Comparison of ENCODE assay signal across 25 cellular contexts in genomic region chr12:119712721-119713120, GRCh38. TPM values are rescaled to one million over a fixed set of nuclear protein-coding genes. Genes with fewer than 3 reads are reported as not detected.
DNase-seq lines count a peak whose midpoint lies in the region; ATAC-seq, FAIRE-seq and TF ChIP-seq lines count a peak whose summit lies in the region.
"Had no signal": no experiment of that assay in that cellular context is flagged by ENCODE, and none has a peak within 500 bp of the region (broad histone marks: within the 10 kb centered on the region; RNA-seq: fewer than 3 reads in every experiment).

No MANE protein-coding gene starts in this region.

- peaks cover 32% of the 10 kb centered on the region for H3K4me1 Mint-ChIP-seq in nephron progenitor cell
- H3K4me1 Mint-ChIP-seq: CD14-positive monocyte; CD8-positive, alpha-beta memory T cell had no signal

- H3K4me2 ChIP-seq in IMR-90 (ENCODE audit: low read depth, low read length) (no peak overlapping the region), K562 (ENCODE audit: insufficient read depth, low read length) (no peak overlapping the region)

- H2BK5ac ChIP-seq in IMR-90 (ENCODE audit: low read depth, low read length, poor library complexity, severe bottlenecking), result no peak overlapping the region

- CTCF ChIA-PET in IMR-90 (lab: Yijun Ruan, JAX), result no interaction called here
- CTCF ChIA-PET in K562 (lab: Yijun Ruan, JAX; ENCODE audit: low intra/inter-chr PET ratio), result no interaction called here

- H3K9me3 ChIP-seq in IMR-90 (ENCODE audit: control insufficient read depth, insufficient read depth, low read length), result no peaks in the 10 kb centered on the region
- no peaks in the 10 kb centered on the region for H3K9me3 ChIP-seq in K562 (replicated peaks; ENCODE audit: control insufficient read depth, insufficient read depth, low read depth, low read length)
- no peaks in the 10 kb centered on the region for H3K9me3 ChIP-seq in upper lobe of right lung
- H3K9me3 ChIP-seq: BE2C, SJCRH30 had no signal

- no peak overlapping the region for H3K9ac ChIP-seq in IMR-90 (ENCODE audit: low read depth, low read length)
- no peak overlapping the region for H3K9ac ChIP-seq in K562 (ENCODE audit: insufficient read depth in 1 of 2, low read depth in 2 of 2, low read length in 2 of 2)

- no peaks in the 10 kb centered on the region; a peak in 2 of 4 replicates for H3K79me1 ChIP-seq in IMR-90 (ENCODE audit: low read depth in 1 of 2, low read length in 2 of 2)

- no peak for DNase-seq in IMR-90
- no peak for DNase-seq in K562 (ENCODE audit: extremely low read depth in 1 of 4, low spot score in 3 of 4)
- no peak for DNase-seq in nephron progenitor cell
- DNase-seq in upper lobe of right lung, result no peak
- DNase-seq in stimulated activated CD4-positive, alpha-beta T cell treated with anti-CD3 and anti-CD28 coated beads, Interleukin-4, amount 100 ng/mL, for 24 hours, result no peak
- DNase-seq in kidney tubule cell (ENCODE audit: low spot score), result no peak
- no peak for DNase-seq in AG08396 (ENCODE audit: low spot score)
- DNase-seq: BE2C; CD8-positive, alpha-beta memory T cell; DMS 273 treated with DMSO at 0.1 percent for 48 hours; DMS79 treated with DMSO at 0.1 percent for 48 hours; GF-D8; KG1; MM.1S; NCI-H446 treated with DMSO at 0.1 percent for 48 hours; NCI-H526; NCI-H82; NK-92 treated with Interleukin-12 subunit alpha and Interleukin-12 subunit beta, amount 100 ng/mL, for 24 hours; PC-3; SJCRH30 had no signal

- no peak overlapping the region for H2AK9ac ChIP-seq in IMR-90 (replicated peaks; ENCODE audit: low read depth, low read length, poor library complexity)

- 100% methylated on average over 3 of the region's 11 CpGs; no CpG with 5 or more reads in 1 of the 2 experiments for WGBS in IMR-90 (ENCODE audit: extremely low coverage in 2 of 2, insufficient read length in 1 of 2), 2 experiments
- 93% methylated on average over 9 of the region's 11 CpGs for WGBS in K562 (ENCODE audit: insufficient coverage, low coverage, missing lambda C conversion rate)

- H3K56ac ChIP-seq in IMR-90 (ENCODE audit: extremely low read depth, insufficient read depth, low read length), result no peak overlapping the region

- FAIRE-seq in K562 (lab: Jason Lieb, UNC), result no peak
- FAIRE-seq: GM12891, GM19239 had no signal

- TF ChIP-seq EP300 in K562 (IDR thresholded peaks at IDR 0.05; ENCODE audit: low read length), result no peak

- no peak overlapping the region for H4K5ac ChIP-seq in IMR-90 (ENCODE audit: low read depth, low read length)

- no peak overlapping the region for H4K8ac ChIP-seq in IMR-90 (ENCODE audit: low read depth in 2 of 2, low read length in 2 of 2)

- H3K4me1 ChIP-seq in IMR-90 (ENCODE audit: control insufficient read depth, insufficient read depth, low read length) (peaks cover 3% of the 10 kb centered on the region), K562 (replicated peaks in 1 of 2; ENCODE audit: control insufficient read depth in 2 of 2, insufficient read depth in 2 of 2, low read length in 2 of 2) (0 out of 5 replicates have a peak, but pooled peaks cover 0 to 2% of the 10 kb centered on the region in 2 experiments), upper lobe of right lung (peaks cover 24% of the 10 kb centered on the region)
- H3K4me1 ChIP-seq: BE2C had no signal

- TF ChIP-seq CTCF in IMR-90 (conservative IDR thresholded peaks at IDR 0.05; ENCODE audit: low read depth, low read length), result no peak
- no peak for TF ChIP-seq CTCF in K562 (IDR thresholded peaks at IDR 0.05 in 2 of 3, conservative IDR thresholded peaks at IDR 0.05 in 1 of 3; ENCODE audit: insufficient read depth in 2 of 3, low read depth in 1 of 3, low read length in 3 of 3)
- TF ChIP-seq CTCF in nephron progenitor cell (IDR thresholded peaks at IDR 0.05), result no peak
- TF ChIP-seq CTCF in upper lobe of right lung (IDR thresholded peaks at IDR 0.05), result no peak

- H4K91ac ChIP-seq in IMR-90 (ENCODE audit: insufficient read depth, low read depth, low read length), result no peak overlapping the region

- intact Hi-C loops in IMR-90 (cut with micrococcal nuclease) (no loop called here), K562 (cut with micrococcal nuclease) (no loop called here), upper lobe of right lung (cut with DNase I) (no loop called here)

- no peaks in the 10 kb centered on the region for H3K9me3 Mint-ChIP-seq in nephron progenitor cell
- H3K9me3 Mint-ChIP-seq: CD14-positive monocyte; CD8-positive, alpha-beta memory T cell had no signal

- no peak overlapping the region for H2BK20ac ChIP-seq in IMR-90 (ENCODE audit: low read depth, low read length)

- no TSS peak for BruUV-seq in IMR-90 (replicated peaks; lab: Mats Ljungman, UMichigan)
- no TSS peak for BruUV-seq in K562 (replicated peaks; lab: Mats Ljungman, UMichigan)

- no peak overlapping the region for H3K4me3 Mint-ChIP-seq in nephron progenitor cell
- H3K4me3 Mint-ChIP-seq: CD14-positive monocyte; CD8-positive, alpha-beta memory T cell had no signal

- TF ChIP-seq RAD21 in IMR-90 (IDR thresholded peaks at IDR 0.05; ENCODE audit: low read length), result no peak
- no peak for TF ChIP-seq RAD21 in K562 (CRISPR knock-in tag; conservative IDR thresholded peaks at IDR 0.05 in 1 of 2, IDR thresholded peaks at IDR 0.05 in 1 of 2)

- H3K27me3 Mint-ChIP-seq in nephron progenitor cell (ENCODE audit: low read depth, poor library complexity), result peaks cover 2% of the 10 kb centered on the region
- H3K27me3 Mint-ChIP-seq: CD8-positive, alpha-beta memory T cell had no signal

- no peak overlapping the region for H2AK5ac ChIP-seq in IMR-90 (ENCODE audit: low read depth, low read length)

- H3K9me1 ChIP-seq in IMR-90 (ENCODE audit: insufficient read depth, low read length), result no peaks in the 10 kb centered on the region
- H3K9me1 ChIP-seq in K562 (ENCODE audit: control insufficient read depth, insufficient read depth, low read length), result no peaks in the 10 kb centered on the region

- H2BK15ac ChIP-seq in IMR-90 (ENCODE audit: low read depth, low read length), result no peak overlapping the region

- no peaks in the 10 kb centered on the region for H4K20me1 ChIP-seq in IMR-90 (ENCODE audit: insufficient read depth, low read length)
- H4K20me1 ChIP-seq in K562 (replicated peaks; ENCODE audit: control insufficient read depth, insufficient read depth, low read length), result no peaks in the 10 kb centered on the region

- H3K14ac ChIP-seq in IMR-90 (replicated peaks; ENCODE audit: low read depth, low read length), result no peak overlapping the region

- in situ Hi-C loops in IMR-90 (cut with MboI; ENCODE audit: low sequenced_read_pairs) (no loop called here), K562 (cut with MboI) (no loop called here)

- peaks cover 88% of the 10 kb centered on the region for H3K36me3 Mint-ChIP-seq in nephron progenitor cell (ENCODE audit: low read depth)

- no peak overlapping the region for H3K23ac ChIP-seq in IMR-90 (ENCODE audit: low read depth, low read length)

- no peaks in the 10 kb centered on the region for H3K79me2 ChIP-seq in K562 (ENCODE audit: control insufficient read depth, insufficient read depth, low read length)

- POLR2A ChIA-PET in IMR-90 (lab: Charles Lee; ENCODE audit: unreplicated experiment) (no interaction called here), K562 (lab: Yijun Ruan, JAX) (no interaction called here)

- no peak overlapping the region for H3K18ac ChIP-seq in IMR-90 (ENCODE audit: low read depth, low read length)

- H2AFZ ChIP-seq in IMR-90 (replicated peaks; ENCODE audit: low read length, poor library complexity) (no peak overlapping the region), K562 (ENCODE audit: low read depth, low read length) (no peak overlapping the region)

- H3K36me3 ChIP-seq in IMR-90 (ENCODE audit: control insufficient read depth, insufficient read depth, low read length), result peaks cover 11% of the 10 kb centered on the region
- peaks cover 82% of the 10 kb centered on the region for H3K36me3 ChIP-seq in K562 (ENCODE audit: control insufficient read depth, insufficient read depth, low read length)
- H3K36me3 ChIP-seq in upper lobe of right lung, result no peaks in the 10 kb centered on the region

- H2BK120ac ChIP-seq in IMR-90 (ENCODE audit: low read depth, low read length), result no peak overlapping the region

- H3K4ac ChIP-seq in IMR-90 (ENCODE audit: low read depth, low read length), result no peak overlapping the region

- ATAC-seq in IMR-90 (ENCODE audit: low read depth) (no peak), K562 (no peak), upper lobe of right lung (no peak)
- ATAC-seq: PC-3, Right ventricle myocardium inferior, SK-N-SH treated with all-trans-retinoic acid at 6 μM for 48 hours had no signal

- dilution Hi-C loops in IMR-90 (cut with HindIII; ENCODE audit: low sequenced_read_pairs, unreplicated experiment), result no loop called here

- H3K27ac ChIP-seq in IMR-90 (ENCODE audit: insufficient read depth, low read length), result no peak overlapping the region
- H3K27ac ChIP-seq in K562 (ENCODE audit: extremely low read depth, low read depth, low read length), result no peak overlapping the region
- peak overlapping the region; percentile 11 for H3K27ac ChIP-seq in upper lobe of right lung
- H3K27ac ChIP-seq: SJCRH30 had no signal

- H3K27me3 ChIP-seq in IMR-90 (ENCODE audit: control insufficient read depth, insufficient read depth, low read length) (no peaks in the 10 kb centered on the region), K562 (ENCODE audit: control insufficient read depth in 2 of 2, insufficient read depth in 2 of 2, low read length in 2 of 2) (no peaks in the 10 kb centered on the region), upper lobe of right lung (no peaks in the 10 kb centered on the region)
- H3K27me3 ChIP-seq: BE2C, SJCRH30 had no signal

- peak overlapping the region; percentile 11 for H3K27ac Mint-ChIP-seq in nephron progenitor cell
- H3K27ac Mint-ChIP-seq: CD8-positive, alpha-beta memory T cell had no signal

- H3K4me3 ChIP-seq in IMR-90 (ENCODE audit: insufficient read depth, low read depth, low read length) (no peak overlapping the region), K562 (no peak overlapping the region), upper lobe of right lung (no peak overlapping the region)
- H3K4me3 ChIP-seq: SJCRH30 had no signal

- no peak for TF ChIP-seq POLR2A in IMR-90 (IDR thresholded peaks at IDR 0.05; ENCODE audit: low read depth, low read length)
- TF ChIP-seq POLR2A in K562 (conservative IDR thresholded peaks at IDR 0.05), result no peak

RNA-seq across cellular contexts. Expression of gene PRKAB1, which starts 44.8 kb away (rescaled TPM):
- total RNA-seq in IMR-90 (2012; rRNA removed) (6.9 and 9.7 TPM in 2 replicates), K562 (2014; rRNA removed) (45.3 and 59.7 TPM in 2 replicates), K562 (2014; rRNA removed; fragmentation: Illumina TruSeq; extraction: Trizol) (48.8 and 54.3 TPM in 2 replicates), K562 (2015; rRNA removed; fragmentation: Illumina TruSeq; extraction: Trizol) (57.4 and 63.8 TPM in 2 replicates), K562 (2021) (83.8 and 93.8 TPM in 2 replicates), upper lobe of right lung (54.7 TPM)
- polyA plus RNA-seq in IMR-90 (2012; rRNA removed) (18.6 and 19.3 TPM in 2 replicates), K562 (2011; rRNA removed) (85.7 and 137 TPM in 2 replicates), K562 (2014; fragmentation: Illumina TruSeq; extraction: Trizol) (83.1 and 94.2 TPM in 2 replicates), K562 (2014; fragmentation: Nextera tagmentation; extraction: Ambion mirVana) (10 to 100 TPM; 32.6 to 38.2 TPM), K562 (2014; rRNA removed) (62.8 and 64.8 TPM in 2 replicates)
- polyA plus RNA-seq in IMR-90 (2012; cell fraction: cytosol; rRNA removed), result 6.5 and 11.0 TPM in 2 replicates
- polyA plus RNA-seq in IMR-90 (2012; cell fraction: nucleus; rRNA removed; ENCODE audit: low replicate concordance), result 21.8 and 37.8 TPM in 2 replicates
- 108 and 130 TPM in 2 replicates for total RNA-seq in K562 (2011; cell fraction: chromatin; rRNA removed; ENCODE audit: low replicate concordance)
- total RNA-seq in K562 (2011; cell fraction: nucleolus; rRNA removed), result 98.2 and 105 TPM in 2 replicates
- 109 and 139 TPM in 2 replicates for total RNA-seq in K562 (2011; cell fraction: nucleoplasm; rRNA removed)
- polyA plus RNA-seq in K562 (2011; cell fraction: cytosol; rRNA removed), result 83.7 and 86.2 TPM in 2 replicates
- polyA plus RNA-seq in K562 (2011; cell fraction: nucleus; rRNA removed), result 173 and 183 TPM in 2 replicates
- 59.1 and 104 TPM in 2 replicates for polyA plus RNA-seq in K562 (2012)
- polyA minus RNA-seq in K562 (2011; rRNA and poly(A)+ RNA removed), result 66.6 and 90.9 TPM in 2 replicates
- polyA minus RNA-seq in K562 (2011; cell fraction: cytosol; rRNA and poly(A)+ RNA removed), result 62.9 and 70.8 TPM in 2 replicates
- polyA minus RNA-seq in K562 (2011; cell fraction: nucleus; rRNA and poly(A)+ RNA removed), result 80.4 and 108 TPM in 2 replicates
